20 cellular contexts compared by ENCODE assay signal in the genomic region with DNA sequence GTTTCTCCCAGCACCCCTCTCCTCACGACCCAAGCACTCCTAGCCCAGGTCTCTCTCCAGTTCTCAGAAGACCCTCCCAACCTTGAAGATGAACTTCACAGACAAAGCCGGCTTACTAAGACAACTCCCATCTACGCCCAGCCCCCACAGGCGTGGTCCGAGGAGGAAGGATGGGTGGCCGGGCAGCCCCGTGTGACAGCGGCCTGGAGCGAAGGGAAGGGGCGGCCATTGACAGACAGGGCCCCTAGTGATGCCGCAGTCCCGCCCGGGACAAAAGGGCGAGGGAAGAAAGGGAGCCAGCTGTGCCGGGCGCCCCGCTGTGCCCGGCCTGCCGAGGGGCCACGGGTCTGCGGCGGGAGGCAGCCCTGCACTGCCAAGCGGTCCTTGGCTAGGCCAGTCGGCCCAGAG. TPM values are rescaled to one million over a fixed set of nuclear protein-coding genes. Genes with fewer than 3 reads are reported as not detected.
"Had no signal": no experiment of that assay in that cellular context is flagged by ENCODE, and none has a peak within 500 bp of the region (broad histone marks: within the 10 kb centered on the region; RNA-seq: fewer than 3 reads in every experiment).

No MANE protein-coding gene starts in this region.

- H3K4me3 ChIP-seq: mucosa of descending colon, smooth muscle cell, suprapubic skin, upper lobe of left lung had no signal

- H3K27ac ChIP-seq: suprapubic skin, upper lobe of left lung had no signal

- H3K27ac Mint-ChIP-seq: activated T-helper 1 cell treated with anti-CD3 and anti-CD28 coated beads, Interleukin-12 subunit alpha, Interleukin-12 subunit beta, Interleukin-2, Interleukin-4 antibody, amounts not matched to agents 30 ng/mL and 10 ng/mL and 1 ng/mL, durations not matched to agents 14 hours and 24 hours and 36 hours; dendritic cell treated with granulocyte-macrophage colony-stimulating factor and Interleukin-4, amounts not matched to agents 40 ng/mL and 50 ng/mL, for 4 days; naive thymus-derived CD4-positive, alpha-beta T cell; stimulated activated naive CD8-positive, alpha-beta T cell treated with anti-CD3 and anti-CD28 coated beads, Interleukin-15, Interleukin-2, amounts not matched to agents 100 ng/mL and 50 ng/mL, for 24 hours had no signal

- H3K9me3 Mint-ChIP-seq: activated T-helper 1 cell treated with anti-CD3 and anti-CD28 coated beads, Interleukin-12 subunit alpha, Interleukin-12 subunit beta, Interleukin-2, Interleukin-4 antibody, amounts not matched to agents 30 ng/mL and 10 ng/mL and 1 ng/mL, durations not matched to agents 14 hours and 24 hours and 36 hours; dendritic cell treated with granulocyte-macrophage colony-stimulating factor and Interleukin-4, amounts not matched to agents 40 ng/mL and 50 ng/mL, for 4 days; stimulated activated naive CD8-positive, alpha-beta T cell treated with anti-CD3 and anti-CD28 coated beads, Interleukin-15, Interleukin-2, amounts not matched to agents 100 ng/mL and 50 ng/mL, for 24 hours had no signal

- H3K36me3 ChIP-seq: suprapubic skin, upper lobe of left lung had no signal

- H3K9me3 ChIP-seq: mucosa of descending colon, suprapubic skin, upper lobe of left lung had no signal

- ATAC-seq: mucosa of descending colon; naive thymus-derived CD4-positive, alpha-beta T cell; right cardiac atrium had no signal

- H3K4me3 Mint-ChIP-seq: activated T-helper 1 cell treated with anti-CD3 and anti-CD28 coated beads, Interleukin-12 subunit alpha, Interleukin-12 subunit beta, Interleukin-2, Interleukin-4 antibody, amounts not matched to agents 30 ng/mL and 10 ng/mL and 1 ng/mL, durations not matched to agents 14 hours and 24 hours and 36 hours; dendritic cell treated with granulocyte-macrophage colony-stimulating factor and Interleukin-4, amounts not matched to agents 40 ng/mL and 50 ng/mL, for 4 days; stimulated activated naive CD8-positive, alpha-beta T cell treated with anti-CD3 and anti-CD28 coated beads, Interleukin-15, Interleukin-2, amounts not matched to agents 100 ng/mL and 50 ng/mL, for 24 hours had no signal

- DNase-seq: activated CD4-positive, alpha-beta T cell treated with anti-CD3 and anti-CD28 coated beads, Interleukin-2, amount 50 U/mL, for 1 hour; anterior cingulate cortex; effector memory CD4-positive, alpha-beta T cell; head of caudate nucleus; islet precursor cell; mucosa of descending colon; naive thymus-derived CD4-positive, alpha-beta T cell; right cardiac atrium; stimulated activated CD4-positive, alpha-beta T cell treated with anti-CD3 and anti-CD28 coated beads, Interleukin-4, amount 100 ng/mL, for 4 hours; stimulated activated CD8-positive, alpha-beta memory T cell treated with anti-CD3 and anti-CD28 coated beads, Interleukin-4, amount 100 ng/mL, for 48 hours had no signal

RNA-seq across cellular contexts. Expression of gene PAX7, which starts 6.9 kb away (rescaled TPM):
- total RNA-seq: activated CD8-positive, alpha-beta memory T cell treated with anti-CD3 and anti-CD28 coated beads for 36 hours; activated T-helper 1 cell treated with anti-CD3 and anti-CD28 coated beads, Interleukin-12 subunit alpha, Interleukin-12 subunit beta, Interleukin-2, Interleukin-4 antibody, amounts not matched to agents 30 ng/mL and 10 ng/mL and 1 ng/mL, durations not matched to agents 14 hours and 24 hours and 36 hours; bronchial epithelial cell; epithelial cell of proximal tubule; lung microvascular endothelial cell; mucosa of descending colon; naive thymus-derived CD4-positive, alpha-beta T cell; right cardiac atrium; smooth muscle cell; upper lobe of left lung had no signal
- polyA plus RNA-seq: naive thymus-derived CD4-positive, alpha-beta T cell; right cardiac atrium; smooth muscle cell had no signal
